8 cellular contexts compared by ENCODE assay signal in the genomic region with DNA sequence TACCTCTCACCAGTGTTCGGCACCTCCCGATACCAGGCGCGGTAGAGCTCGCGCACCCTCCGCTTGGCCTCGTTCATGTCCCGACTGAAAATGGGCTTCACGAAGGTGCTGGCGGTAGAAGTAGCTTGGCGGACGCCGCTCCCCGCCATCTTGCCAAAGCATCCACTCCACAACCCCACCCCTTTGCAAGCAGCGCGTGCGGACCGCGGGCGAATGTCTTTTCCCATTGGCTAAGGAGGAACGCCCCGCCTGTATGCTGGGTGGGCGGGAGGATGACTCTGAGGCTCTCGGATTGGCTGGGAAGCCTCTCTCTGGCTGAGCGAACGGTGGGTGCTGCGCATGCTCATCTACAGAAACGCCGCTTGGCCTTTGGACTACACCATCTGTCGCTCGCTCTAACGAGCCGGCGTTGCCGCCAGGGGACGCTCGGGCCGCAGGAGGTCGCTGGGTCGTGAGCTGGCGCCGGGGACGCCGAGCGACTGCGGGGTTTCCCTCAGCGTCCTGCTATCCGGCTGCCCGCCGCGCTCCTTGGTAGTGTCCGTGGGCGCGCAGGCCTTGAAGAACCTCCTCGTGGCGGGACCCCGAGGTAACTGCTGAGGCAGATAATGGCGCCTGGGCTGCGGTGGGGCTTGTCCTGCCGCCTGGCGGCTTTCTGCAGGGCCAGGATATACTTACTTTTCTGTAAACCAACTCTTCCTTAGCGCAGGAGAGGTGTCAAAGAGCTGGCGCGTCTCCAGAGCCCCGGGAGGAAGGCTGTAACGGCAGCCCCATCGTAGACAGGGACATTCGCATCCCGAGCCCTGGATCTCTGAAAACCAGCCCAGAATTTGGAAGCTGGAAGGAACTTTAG. TPM values are rescaled to one million over a fixed set of nuclear protein-coding genes. Genes with fewer than 3 reads are reported as not detected.
DNase-seq lines count a peak whose midpoint lies in the region; ATAC-seq and TF ChIP-seq lines count a peak whose summit lies in the region.

A gene (minus strand): TSS at position 177 of the 850 bp plus-strand sequence. CDS start 28 bp downstream, at position 149.

- intact Hi-C loops in PC-9 (cut with micrococcal nuclease; ENCODE audit: unreplicated experiment), result loop anchor here (1.0 to 5.0 kb wide), 6 partner anchors 12 to 354 kb away; a partner anchor contains a TSS

- DNase-seq in DMS153 treated with DMSO at 0.1 percent for 48 hours (lab: John Stamatoyannopoulos, UW; ENCODE audit: unreplicated experiment), result peak; percentile 98
- DNase-seq in Jurkat, Clone E6-1 (ENCODE audit: low read depth, low spot score), result peak; percentile 99
- DNase-seq in PC-9, result peak; percentile 98
- peak; percentile 97 for DNase-seq in activated T-cell treated with anti-CD3 and anti-CD28 coated beads, Interleukin-2, amount 50 U/mL, for 24 hours
- DNase-seq in erythroblast (lab: John Stamatoyannopoulos, UW), result peak; percentile 100
- peak; percentile 93 for DNase-seq in stimulated activated CD8-positive, alpha-beta memory T cell treated with anti-CD3 and anti-CD28 coated beads, Interleukin-7, amount 100 ng/mL, for 24 hours (ENCODE audit: low read depth)

- H3K4me3 ChIP-seq in Jurkat, Clone E6-1 (ENCODE audit: low read length), result peak within 1 kb of the TSS; percentile 91
- H3K4me3 ChIP-seq in PC-9 (peak within 1 kb of the TSS; percentile 98), mucosa of stomach (ENCODE audit: low read length) (peak within 1 kb of the TSS; percentile 57)

- BruUV-seq in PC-9 (replicated peaks; lab: Mats Ljungman, UMichigan), result no TSS peak

- H3K9me2 ChIP-seq in PC-9 (ENCODE audit: insufficient read depth), result no peaks in the 10 kb centered on the region

- peak; percentile 87 for ATAC-seq in GM21576 (IDR thresholded peaks at IDR 0.05; ENCODE audit: unreplicated experiment)

- H3K4me3 Mint-ChIP-seq in activated T-cell treated with anti-CD3 and anti-CD28 coated beads, Interleukin-2, amount 50 U/mL, for 24 hours, result peak within 1 kb of the TSS; percentile 98

- CTCF ChIA-PET in PC-9 (lab: Charles Lee), result interaction anchor here (0.6 to 2.1 kb wide), 8 partner anchors 8 to 485 kb away, joined by 3 to 28 read pairs (median 10); no protein-coding TSS in a partner anchor

- H3K9me3 ChIP-seq in PC-9 (ENCODE audit: insufficient read depth, low read depth), result no peaks in the 10 kb centered on the region
- no peaks in the 10 kb centered on the region for H3K9me3 ChIP-seq in mucosa of stomach (ENCODE audit: control insufficient read depth, low read length)

- H3K4me2 ChIP-seq in PC-9, result peak within 1 kb of the TSS; percentile 90

- H4K20me1 ChIP-seq in PC-9 (ENCODE audit: insufficient read depth), result no peaks in the 10 kb centered on the region; the same call in 1 of the 2 replicates

- peaks cover 23% of the 10 kb centered on the region; the same call in 1 of the 2 replicates for H3F3A ChIP-seq in PC-9 (ENCODE audit: insufficient read depth, low read depth)

- TF ChIP-seq CTCF in PC-9 (conservative IDR thresholded peaks at IDR 0.05), result peak; percentile 92

- H3K9ac ChIP-seq in mucosa of stomach (ENCODE audit: low read length), result peak within 1 kb of the TSS; percentile 91

- no peaks in the 10 kb centered on the region for H3K27me3 ChIP-seq in PC-9 (ENCODE audit: insufficient read depth, low read depth)
- no peaks in the 10 kb centered on the region for H3K27me3 ChIP-seq in mucosa of stomach (ENCODE audit: control insufficient read depth, insufficient read depth, low read length)

- peak; percentile 98 for TF ChIP-seq POLR2A in erythroblast (IDR thresholded peaks at IDR 0.05; ENCODE audit: low read length)

- peak within 1 kb of the TSS; percentile 59 for H3K27ac ChIP-seq in PC-9

- H3K9me3 Mint-ChIP-seq in activated T-cell treated with anti-CD3 and anti-CD28 coated beads, Interleukin-2, amount 50 U/mL, for 24 hours, result no peaks in the 10 kb centered on the region

- H3K36me3 ChIP-seq in PC-9 (ENCODE audit: low read depth) (peaks cover 19% of the 10 kb centered on the region), mucosa of stomach (ENCODE audit: control insufficient read depth, insufficient read depth, low read length) (no peaks in the 10 kb centered on the region)

- POLR2A ChIA-PET in PC-9 (lab: Charles Lee; ENCODE audit: unreplicated experiment), result interaction anchor here (0.5 to 0.7 kb wide), 10 partner anchors 9 to 1378 kb away, joined by 3 to 31 read pairs (median 4); a partner anchor contains a TSS

- H3K4me1 Mint-ChIP-seq in activated T-cell treated with anti-CD3 and anti-CD28 coated beads, Interleukin-2, amount 50 U/mL, for 24 hours (ENCODE audit: low read depth), result peaks cover 37% of the 10 kb centered on the region

- H3K4me1 ChIP-seq in PC-9 (replicated peaks; ENCODE audit: insufficient read depth) (peaks cover 16% of the 10 kb centered on the region; the same call in 1 of the 2 replicates), mucosa of stomach (ENCODE audit: control insufficient read depth, insufficient read depth, low read length) (peaks cover 10% of the 10 kb centered on the region)

- peaks cover 25% of the 10 kb centered on the region for H3K79me2 ChIP-seq in PC-9 (ENCODE audit: low read depth)

- peaks cover 49% of the 10 kb centered on the region for H3K36me3 Mint-ChIP-seq in activated T-cell treated with anti-CD3 and anti-CD28 coated beads, Interleukin-2, amount 50 U/mL, for 24 hours (ENCODE audit: low read depth)

- peak within 1 kb of the TSS; percentile 100 for H3K27ac Mint-ChIP-seq in activated T-cell treated with anti-CD3 and anti-CD28 coated beads, Interleukin-2, amount 50 U/mL, for 24 hours

- no peaks in the 10 kb centered on the region for H3K27me3 Mint-ChIP-seq in activated T-cell treated with anti-CD3 and anti-CD28 coated beads, Interleukin-2, amount 50 U/mL, for 24 hours

- peak within 1 kb of the TSS; percentile 97 for H2AFZ ChIP-seq in PC-9

RNA-seq across cellular contexts. Expression of the gene that starts here (rescaled TPM):
- 304 TPM for polyA plus RNA-seq in Jurkat, Clone E6-1 (2012; ENCODE audit: insufficient read depth, insufficient read length)
- 71.5 and 84.9 TPM in 2 replicates for total RNA-seq in PC-9 (2021)

Comparison
In these comparisons a context has a peak if more than half of its experiments do, and no peak if none do; other contexts are left out.
1. Peak in every context shown above with its lines: DNase-seq, ATAC-seq, H3K4me3 ChIP-seq and H3K27ac ChIP-seq.